26 cellular contexts compared by ENCODE assay signal in the genomic region with DNA sequence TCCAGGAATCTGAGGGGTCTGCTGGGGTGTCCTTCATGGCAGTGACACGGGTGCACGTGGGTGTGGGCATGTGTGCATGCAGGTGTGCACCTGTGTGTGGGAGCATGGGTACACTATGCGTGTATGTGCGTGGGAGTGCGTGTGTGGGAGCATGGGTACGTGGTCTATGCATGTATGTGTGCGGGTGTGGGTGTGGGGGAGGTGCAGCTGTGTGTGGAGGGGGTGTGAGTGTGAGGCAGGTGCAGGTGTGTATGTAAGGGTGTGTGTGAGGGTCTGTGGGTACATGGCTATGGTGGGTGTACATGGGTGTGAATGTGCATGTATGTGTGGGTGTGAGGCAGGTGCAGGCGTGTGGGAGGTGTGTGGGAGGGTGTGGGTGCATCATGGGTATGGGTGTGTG.
"Had no signal": no experiment of that assay in that cellular context is flagged by ENCODE, and none has a peak within 500 bp of the region (broad histone marks: within the 10 kb centered on the region; RNA-seq: fewer than 3 reads in every experiment).

No MANE protein-coding gene starts in this region.

- H3K4me1 ChIP-seq: esophagus squamous epithelium, gastrocnemius medialis, left ventricle myocardium inferior, pancreas, psoas muscle, stomach, tibial nerve had no signal

- H3K4me3 Mint-ChIP-seq: activated B cell treated with CpG ODN at 0.5 μM for 24 hours; activated naive CD4-positive, alpha-beta T cell treated with anti-CD3 and anti-CD28 coated beads for 36 hours; activated naive CD8-positive, alpha-beta T cell treated with anti-CD3 and anti-CD28 coated beads, Interleukin-2, amount 10 ng/mL, durations not matched to agents 7 days and 5 days; natural killer cell treated with Interleukin-12 subunit alpha and Interleukin-12 subunit beta and Interleukin-15 and Interleukin-18, amount 100 ng/mL, for 72 hours had no signal

- H3K27ac ChIP-seq: coronary artery, esophagus squamous epithelium, gastrocnemius medialis, left ventricle myocardium inferior, neutrophil, pancreas, psoas muscle, stomach, suprapubic skin, tibial nerve had no signal

- H3K27me3 ChIP-seq: esophagus squamous epithelium, gastrocnemius medialis, neutrophil, pancreas, stomach, suprapubic skin, tibial nerve had no signal

- H3K9me3 Mint-ChIP-seq: activated B cell treated with CpG ODN at 0.5 μM for 24 hours; activated naive CD4-positive, alpha-beta T cell treated with anti-CD3 and anti-CD28 coated beads for 36 hours; activated naive CD8-positive, alpha-beta T cell treated with anti-CD3 and anti-CD28 coated beads, Interleukin-2, amount 10 ng/mL, durations not matched to agents 7 days and 5 days; natural killer cell treated with Interleukin-12 subunit alpha and Interleukin-12 subunit beta and Interleukin-15 and Interleukin-18, amount 100 ng/mL, for 72 hours had no signal

- H3K27ac Mint-ChIP-seq: activated B cell treated with CpG ODN at 0.5 μM for 24 hours; activated naive CD4-positive, alpha-beta T cell treated with anti-CD3 and anti-CD28 coated beads for 36 hours; activated naive CD8-positive, alpha-beta T cell treated with anti-CD3 and anti-CD28 coated beads, Interleukin-2, amount 10 ng/mL, durations not matched to agents 7 days and 5 days; natural killer cell treated with Interleukin-12 subunit alpha and Interleukin-12 subunit beta and Interleukin-15 and Interleukin-18, amount 100 ng/mL, for 72 hours had no signal

- FAIRE-seq: bronchial epithelial cell, pancreas had no signal

- H3K36me3 ChIP-seq: gastrocnemius medialis, left ventricle myocardium inferior, pancreas had no signal

- H3K27me3 Mint-ChIP-seq: activated B cell treated with CpG ODN at 0.5 μM for 24 hours; activated naive CD8-positive, alpha-beta T cell treated with anti-CD3 and anti-CD28 coated beads, Interleukin-2, amount 10 ng/mL, durations not matched to agents 7 days and 5 days; natural killer cell treated with Interleukin-12 subunit alpha and Interleukin-12 subunit beta and Interleukin-15 and Interleukin-18, amount 100 ng/mL, for 72 hours had no signal

- H3K4me1 Mint-ChIP-seq: activated B cell treated with CpG ODN at 0.5 μM for 24 hours had no signal

- ATAC-seq: gastrocnemius medialis, pancreas, psoas muscle had no signal

- DNase-seq: activated B cell treated with CpG ODN at 0.5 μM for 24 hours; activated CD4-positive, alpha-beta T cell treated with anti-CD3 and anti-CD28 coated beads, Interleukin-2, amount 50 U/mL, for 48 hours; activated effector memory CD4-positive, alpha-beta T cell treated with Interleukin-2 at 50 U/mL for 16 hours; activated naive CD4-positive, alpha-beta T cell treated with anti-CD3 and anti-CD28 coated beads for 36 hours; activated naive CD8-positive, alpha-beta T cell treated with anti-CD3 and anti-CD28 coated beads, Interleukin-2, amount 10 ng/mL, durations not matched to agents 7 days and 5 days; activated T-cell treated with anti-CD3 and anti-CD28 coated beads, Interleukin-2, amount 50 U/mL, for 48 hours; amniotic stem cell; cerebellar nuclear complex; esophagus squamous epithelium; gastrocnemius medialis; hippocampal formation; left ventricle myocardium inferior; mammary epithelial cell; pancreas; psoas muscle; right cardiac atrium; stimulated activated CD4-positive, alpha-beta T cell treated with anti-CD3 and anti-CD28 coated beads, Interleukin-12 subunit alpha, Interleukin-12 subunit beta, amount 100 ng/mL, for 4 hours; stomach; SW 1271; T1000 had no signal

- H3K9me3 ChIP-seq: esophagus squamous epithelium, gastrocnemius medialis, left ventricle myocardium inferior, neutrophil, pancreas, psoas muscle, stomach, suprapubic skin, tibial nerve had no signal

- H3K4me3 ChIP-seq: coronary artery, esophagus squamous epithelium, gastrocnemius medialis, left ventricle myocardium inferior, pancreas, psoas muscle, stomach, suprapubic skin, tibial nerve had no signal
